23 cellular contexts compared by ENCODE assay signal in the genomic region with DNA sequence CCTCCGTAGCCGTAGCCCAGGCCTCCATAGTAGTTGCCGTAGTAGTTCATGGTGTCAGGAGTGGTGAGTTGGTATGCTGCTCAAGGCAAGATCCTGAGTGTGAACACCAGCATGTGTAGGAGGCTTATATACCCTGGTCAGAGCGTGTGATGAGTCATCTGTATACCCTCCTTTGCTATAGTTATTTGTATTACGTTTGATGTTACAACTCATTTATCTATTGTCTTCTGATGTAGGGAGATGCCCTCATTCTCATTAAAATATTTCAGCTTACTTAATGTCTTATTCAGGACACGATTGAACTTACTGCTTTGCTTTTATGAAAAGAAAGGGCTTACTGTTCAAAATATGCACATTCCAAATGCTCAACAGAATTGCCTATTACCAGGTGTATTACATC.
"Had no signal": no experiment of that assay in that cellular context is flagged by ENCODE, and none has a peak within 500 bp of the region (broad histone marks: within the 10 kb centered on the region; RNA-seq: fewer than 3 reads in every experiment).

A gene (minus strand): TSS at position 101 of the 400 bp plus-strand sequence. CDS start 51 bp downstream, at position 50.

- FAIRE-seq: colon, islet of Langerhans, keratinocyte had no signal

- DNase-seq: dermis blood vessel endothelial cell; dorsolateral prefrontal cortex; effector CD4-positive, alpha-beta T cell; effector memory CD4-positive, alpha-beta T cell; erythroblast; esophagus squamous epithelium; foreskin fibroblast; foreskin melanocyte; gastrocnemius medialis; glutamatergic neuron; head of caudate nucleus; heart right ventricle; hippocampal formation; left cardiac atrium; left lung; left ventricle myocardium superior; lower lobe of right lung; mesenchymal stem cell; mucosa of descending colon; naive B cell had no signal
